In the genomic region with DNA sequence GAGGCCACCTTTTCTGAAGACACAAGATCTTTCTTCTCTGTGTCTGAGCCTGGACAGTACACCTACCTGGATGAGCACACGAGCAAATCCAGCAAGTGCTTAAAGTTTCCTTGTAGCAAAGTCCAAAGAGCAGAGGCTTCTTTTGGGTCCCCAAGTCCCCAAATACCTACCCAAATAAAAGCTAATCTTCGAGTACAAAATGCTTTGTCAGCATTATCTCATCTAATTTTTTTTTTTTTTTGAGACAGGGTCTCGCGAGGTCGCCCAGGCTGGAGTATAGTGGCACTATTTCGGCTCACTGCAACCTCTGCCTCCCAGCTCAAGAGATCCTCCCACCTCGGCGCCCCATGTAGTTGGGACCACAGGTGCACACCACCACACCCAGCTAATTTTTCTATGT, we compare ENCODE assay signal across 19 cellular contexts. TPM values are rescaled to one million over a fixed set of nuclear protein-coding genes. Genes with fewer than 3 reads are reported as not detected.
DNase-seq lines count a peak whose midpoint lies in the region; ATAC-seq and TF ChIP-seq lines count a peak whose summit lies in the region.
"Had no signal": no experiment of that assay in that cellular context is flagged by ENCODE, and none has a peak within 500 bp of the region (broad histone marks: within the 10 kb centered on the region; RNA-seq: fewer than 3 reads in every experiment).

No MANE protein-coding gene starts in this region.

- peaks cover 13% of the 10 kb centered on the region for H3F3A ChIP-seq in smooth muscle cell (ENCODE audit: low read depth)

- intact Hi-C loops in left lung (cut with DNase I), result no loop called here

- ATAC-seq in left lung, result no peak
- ATAC-seq: sciatic nerve had no signal

- WGBS in smooth muscle cell (ENCODE audit: low lambda C conversion rate), result 95% methylated on average over 8 of the region's 8 CpGs

- H3K36me3 ChIP-seq in ACC112 (ENCODE audit: insufficient read depth, low read length) (peaks cover 46% of the 10 kb centered on the region), adipocyte (ENCODE audit: control insufficient read depth, insufficient read depth, low read length, severe bottlenecking) (peaks cover 40% of the 10 kb centered on the region), left lung (peaks cover 0 to 21% of the 10 kb centered on the region in 2 donors), smooth muscle cell (ENCODE audit: low read depth) (no peaks in the 10 kb centered on the region)
- H3K36me3 ChIP-seq: Peyer's patch had no signal

- H3K4me1 ChIP-seq in ACC112 (ENCODE audit: control insufficient read depth, insufficient read depth, low read length, unreplicated experiment) (peaks cover 55% of the 10 kb centered on the region), adipocyte (ENCODE audit: control insufficient read depth, insufficient read depth, low read length) (peaks cover 62% of the 10 kb centered on the region), left lung (peaks cover 26 to 36% of the 10 kb centered on the region in 2 donors), smooth muscle cell (ENCODE audit: low read depth) (peaks cover 22% of the 10 kb centered on the region)

- no peaks in the 10 kb centered on the region for H4K20me1 ChIP-seq in smooth muscle cell (ENCODE audit: low read depth)

- H3K27ac ChIP-seq in ACC112 (ENCODE audit: low read depth, low read length) (peak overlapping the region; percentile 93), left lung (peak overlapping the region; percentile 78 to 90), smooth muscle cell (ENCODE audit: low read depth) (peak overlapping the region; percentile 97)
- H3K27ac ChIP-seq: C4-2B had no signal

- no peak overlapping the region for H3K4me2 ChIP-seq in smooth muscle cell

- H3K79me2 ChIP-seq in ACC112 (ENCODE audit: control insufficient read depth, insufficient read depth, low read length, unreplicated experiment) (peaks cover 73% of the 10 kb centered on the region), smooth muscle cell (ENCODE audit: low read depth) (peaks cover 59% of the 10 kb centered on the region)

- DNase-seq in adipocyte (ENCODE audit: low read depth), result no peak
- no peak for DNase-seq in left lung
- no peak for DNase-seq in smooth muscle cell (lab: John Stamatoyannopoulos, UW; ENCODE audit: unreplicated experiment)
- DNase-seq in GDM1 (lab: John Stamatoyannopoulos, UW), result no peak
- no peak for DNase-seq in anterior cingulate cortex (lab: John Stamatoyannopoulos, UW)
- no peak for DNase-seq in stimulated activated CD4-positive, alpha-beta T cell treated with anti-CD3 and anti-CD28 coated beads, Interleukin-2, amount 100 ng/mL, for 48 hours
- no peak for DNase-seq in activated gamma-delta T cell treated with Interleukin-2 at 50 U/mL for 16 hours
- DNase-seq: activated CD4-positive, alpha-beta T cell treated with anti-CD3 and anti-CD28 coated beads, Interleukin-2, amount 10 ng/mL, durations not matched to agents 24 days and 14 days; activated CD8-positive, alpha-beta memory T cell treated with anti-CD3 and anti-CD28 coated beads, Interleukin-2, amount 50 U/mL, for 4 hours; activated gamma-delta T cell; amniotic stem cell; foreskin melanocyte; NCI-H1436; NCI-H82; occipital lobe; Peyer's patch had no signal

- H3K27me3 ChIP-seq in ACC112 (ENCODE audit: insufficient read depth, low read length), result no peaks in the 10 kb centered on the region
- no peaks in the 10 kb centered on the region for H3K27me3 ChIP-seq in adipocyte (replicated peaks; ENCODE audit: control insufficient read depth, insufficient read depth, low read length)
- no peaks in the 10 kb centered on the region for H3K27me3 ChIP-seq in left lung
- no peaks in the 10 kb centered on the region for H3K27me3 ChIP-seq in smooth muscle cell (ENCODE audit: low read depth)
- H3K27me3 ChIP-seq: Peyer's patch had no signal

- no peak overlapping the region for H3K4me3 ChIP-seq in ACC112 (ENCODE audit: low read depth, low read length)
- no peak overlapping the region for H3K4me3 ChIP-seq in adipocyte (ENCODE audit: low read length)
- H3K4me3 ChIP-seq in left lung, result no peak overlapping the region
- no peak overlapping the region for H3K4me3 ChIP-seq in smooth muscle cell
- H3K4me3 ChIP-seq: Peyer's patch had no signal

- H3K9me3 ChIP-seq in adipocyte (ENCODE audit: control insufficient read depth, low read length), result no peaks in the 10 kb centered on the region
- no peaks in the 10 kb centered on the region for H3K9me3 ChIP-seq in left lung
- no peaks in the 10 kb centered on the region for H3K9me3 ChIP-seq in smooth muscle cell (replicated peaks; ENCODE audit: low read depth)
- H3K9me3 ChIP-seq: Peyer's patch had no signal

- no peak for TF ChIP-seq CTCF in left lung (IDR thresholded peaks at IDR 0.05)
- no peak for TF ChIP-seq CTCF in smooth muscle cell (IDR thresholded peaks at IDR 0.05; ENCODE audit: borderline replicate concordance, insufficient read depth, poor library complexity, severe bottlenecking)

- H3K9ac ChIP-seq in adipocyte (ENCODE audit: low read length) (peak overlapping the region; percentile 80), smooth muscle cell (ENCODE audit: low read depth) (no peak overlapping the region)

- H2AFZ ChIP-seq in ACC112 (ENCODE audit: low read length, unreplicated experiment) (no peak overlapping the region), smooth muscle cell (ENCODE audit: low read depth) (no peak overlapping the region)

RNA-seq across cellular contexts. Expression of a gene that starts 24.6 kb away (rescaled TPM):
- total RNA-seq in left lung (100 to 1,000 TPM; 241 to 295 TPM), smooth muscle cell (99.5 and 99.6 TPM in 2 replicates)
- polyA plus RNA-seq in smooth muscle cell, result 29.6 and 45.1 TPM in 2 replicates

RNA-seq across cellular contexts. Expression of a gene that starts 38.9 kb away (rescaled TPM):
- total RNA-seq in left lung (1 to 10 TPM; 3.4 to 9.5 TPM), smooth muscle cell (6.5 and 9.3 TPM in 2 replicates)
- polyA plus RNA-seq in smooth muscle cell, result 5.4 and 6.8 TPM in 2 replicates
